In the genomic region with DNA sequence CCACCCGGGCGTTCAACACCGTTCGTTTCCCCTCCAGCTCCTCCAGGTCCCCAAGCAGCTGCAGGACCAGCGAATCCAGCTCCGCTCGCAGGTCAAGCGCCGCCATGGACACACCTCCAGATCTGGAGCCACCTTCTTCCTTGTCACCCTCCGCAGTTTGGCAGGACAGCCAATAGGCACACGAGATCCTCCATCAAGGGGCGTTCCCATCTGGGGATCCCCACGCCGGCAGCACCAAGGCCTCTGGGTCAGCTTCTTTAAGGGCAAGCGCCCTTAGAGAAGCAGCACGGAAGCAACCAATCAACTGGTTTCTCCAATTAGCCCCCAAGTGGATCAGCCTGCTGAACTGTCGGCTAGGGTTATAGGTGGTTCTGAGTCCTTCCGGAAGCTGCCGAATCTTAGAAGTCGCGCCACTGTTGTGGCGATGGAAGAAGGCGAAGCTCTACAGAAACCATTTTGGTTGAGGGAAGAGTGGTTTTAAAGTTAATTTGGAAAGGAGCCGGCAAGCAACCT, we compare ENCODE assay signal across 8 cellular contexts. TPM values are rescaled to one million over a fixed set of nuclear protein-coding genes. Genes with fewer than 3 reads are reported as not detected.
DNase-seq lines count a peak whose midpoint lies in the region; ATAC-seq and TF ChIP-seq lines count a peak whose summit lies in the region.

No MANE protein-coding gene starts in this region.

- peak; percentile 93 for DNase-seq in EL
- peak; percentile 95 for DNase-seq in H4 (ENCODE audit: low spot score)
- peak; percentile 88 for DNase-seq in LNCaP clone FGC (ENCODE audit: low read depth)
- peak; percentile 94 for DNase-seq in RPMI8226
- peak; percentile 86 for DNase-seq in activated T-helper 2 cell treated with anti-CD3 and anti-CD28 coated beads, Interferon-gamma antibody, Interleukin-2, Interleukin-4, amounts not matched to agents 10 μg/mL and 5 μg/mL and 100 μg/mL, durations not matched to agents 14 hours and 24 hours and 36 hours (ENCODE audit: low spot score)
- peak; percentile 90 for DNase-seq in fibroblast of peridontal ligament (ENCODE audit: extremely low read depth)
- DNase-seq in natural killer cell treated with Interleukin-12 subunit alpha and Interleukin-12 subunit beta and Interleukin-15 and Interleukin-18, amount 100 ng/mL, for 72 hours (ENCODE audit: low spot score) = peak; percentile 95
- DNase-seq in stimulated activated naive CD4-positive, alpha-beta T cell treated with Interleukin-2 at 50 U/mL for 16 hours (lab: John Stamatoyannopoulos, UW) = peak; percentile 85

- TF ChIP-seq CTCF in LNCaP clone FGC (IDR thresholded peaks at IDR 0.05; ENCODE audit: control insufficient read depth, extremely low read depth, insufficient read depth) = no peak

- no peaks in the 10 kb centered on the region for H3K27me3 Mint-ChIP-seq in activated T-helper 2 cell treated with anti-CD3 and anti-CD28 coated beads, Interferon-gamma antibody, Interleukin-2, Interleukin-4, amounts not matched to agents 10 μg/mL and 5 μg/mL and 100 μg/mL, durations not matched to agents 14 hours and 24 hours and 36 hours (ENCODE audit: low read depth)
- no peaks in the 10 kb centered on the region for H3K27me3 Mint-ChIP-seq in natural killer cell treated with Interleukin-12 subunit alpha and Interleukin-12 subunit beta and Interleukin-15 and Interleukin-18, amount 100 ng/mL, for 72 hours

- peak overlapping the region; percentile 97 for H3K27ac Mint-ChIP-seq in activated T-helper 2 cell treated with anti-CD3 and anti-CD28 coated beads, Interferon-gamma antibody, Interleukin-2, Interleukin-4, amounts not matched to agents 10 μg/mL and 5 μg/mL and 100 μg/mL, durations not matched to agents 14 hours and 24 hours and 36 hours
- H3K27ac Mint-ChIP-seq in natural killer cell treated with Interleukin-12 subunit alpha and Interleukin-12 subunit beta and Interleukin-15 and Interleukin-18, amount 100 ng/mL, for 72 hours = peak overlapping the region; percentile 97

- peak overlapping the region; percentile 59 for H3K4me3 ChIP-seq in LNCaP clone FGC (ENCODE audit: low read depth, low read length)

- peaks cover 63% of the 10 kb centered on the region for H3K36me3 Mint-ChIP-seq in activated T-helper 2 cell treated with anti-CD3 and anti-CD28 coated beads, Interferon-gamma antibody, Interleukin-2, Interleukin-4, amounts not matched to agents 10 μg/mL and 5 μg/mL and 100 μg/mL, durations not matched to agents 14 hours and 24 hours and 36 hours (ENCODE audit: low read depth)
- peaks cover 12% of the 10 kb centered on the region for H3K36me3 Mint-ChIP-seq in natural killer cell treated with Interleukin-12 subunit alpha and Interleukin-12 subunit beta and Interleukin-15 and Interleukin-18, amount 100 ng/mL, for 72 hours

- peak; percentile 89 to 91 for ATAC-seq in natural killer cell treated with Interleukin-12 subunit alpha and Interleukin-12 subunit beta and Interleukin-15 and Interleukin-18, amount 100 ng/mL, for 72 hours

- intact Hi-C loops in activated T-helper 2 cell treated with anti-CD3 and anti-CD28 coated beads, Interferon-gamma antibody, Interleukin-2, Interleukin-4, amounts not matched to agents 10 μg/mL and 5 μg/mL and 100 μg/mL, durations not matched to agents 14 hours and 24 hours and 36 hours (cut with micrococcal nuclease) = loop anchor here (1.0 to 5.0 kb wide), 6 partner anchors 14 to 1151 kb away; a partner anchor contains a TSS

- H3K9me3 Mint-ChIP-seq in activated T-helper 2 cell treated with anti-CD3 and anti-CD28 coated beads, Interferon-gamma antibody, Interleukin-2, Interleukin-4, amounts not matched to agents 10 μg/mL and 5 μg/mL and 100 μg/mL, durations not matched to agents 14 hours and 24 hours and 36 hours = no peaks in the 10 kb centered on the region
- H3K9me3 Mint-ChIP-seq in natural killer cell treated with Interleukin-12 subunit alpha and Interleukin-12 subunit beta and Interleukin-15 and Interleukin-18, amount 100 ng/mL, for 72 hours = no peaks in the 10 kb centered on the region

- peaks cover 15% of the 10 kb centered on the region for H3K4me1 Mint-ChIP-seq in activated T-helper 2 cell treated with anti-CD3 and anti-CD28 coated beads, Interferon-gamma antibody, Interleukin-2, Interleukin-4, amounts not matched to agents 10 μg/mL and 5 μg/mL and 100 μg/mL, durations not matched to agents 14 hours and 24 hours and 36 hours (ENCODE audit: low read depth)
- H3K4me1 Mint-ChIP-seq in natural killer cell treated with Interleukin-12 subunit alpha and Interleukin-12 subunit beta and Interleukin-15 and Interleukin-18, amount 100 ng/mL, for 72 hours (ENCODE audit: low read depth in 2 of 2) = peaks cover 21 to 28% of the 10 kb centered on the region in 2 donors

- H3K4me3 Mint-ChIP-seq in activated T-helper 2 cell treated with anti-CD3 and anti-CD28 coated beads, Interferon-gamma antibody, Interleukin-2, Interleukin-4, amounts not matched to agents 10 μg/mL and 5 μg/mL and 100 μg/mL, durations not matched to agents 14 hours and 24 hours and 36 hours (ENCODE audit: low read depth) = peak overlapping the region; percentile 100
- H3K4me3 Mint-ChIP-seq in natural killer cell treated with Interleukin-12 subunit alpha and Interleukin-12 subunit beta and Interleukin-15 and Interleukin-18, amount 100 ng/mL, for 72 hours = peak overlapping the region; percentile 98

RNA-seq across cellular contexts. Expression of a gene that starts 0.6 kb away (rescaled TPM):
- total RNA-seq in H4 (2014; rRNA removed; shearing (Covaris generic)) = 110 and 112 TPM in 2 replicates
- total RNA-seq in activated T-helper 2 cell treated with anti-CD3 and anti-CD28 coated beads, Interferon-gamma antibody, Interleukin-2, Interleukin-4, amounts not matched to agents 10 μg/mL and 5 μg/mL and 100 μg/mL, durations not matched to agents 14 hours and 24 hours and 36 hours = 136 and 142 TPM in 2 replicates
- 100 to 1,000 TPM in 1 of 2 donors, 10 to 100 TPM in 1; 94.1 to 198 TPM for total RNA-seq in natural killer cell treated with Interleukin-12 subunit alpha and Interleukin-12 subunit beta and Interleukin-15 and Interleukin-18, amount 100 ng/mL, for 72 hours

RNA-seq across cellular contexts. Expression of a gene that starts 13.8 kb away (rescaled TPM):
- total RNA-seq in H4 (2014; rRNA removed; shearing (Covaris generic)) = 14.1 and 15.7 TPM in 2 replicates
- total RNA-seq in activated T-helper 2 cell treated with anti-CD3 and anti-CD28 coated beads, Interferon-gamma antibody, Interleukin-2, Interleukin-4, amounts not matched to agents 10 μg/mL and 5 μg/mL and 100 μg/mL, durations not matched to agents 14 hours and 24 hours and 36 hours = 72.6 and 72.9 TPM in 2 replicates
- total RNA-seq in natural killer cell treated with Interleukin-12 subunit alpha and Interleukin-12 subunit beta and Interleukin-15 and Interleukin-18, amount 100 ng/mL, for 72 hours = 100 to 1,000 TPM in 1 of 2 donors, 10 to 100 TPM in 1; 97.9 to 101 TPM

Comparison
In these comparisons a context has a peak if more than half of its experiments do, and no peak if none do; other contexts are left out.
1. Peak in every context shown above with its lines: DNase-seq, ATAC-seq and H3K4me3 ChIP-seq.